In genomic region chr10:128577958-128578750, GRCh38 we compare ENCODE assay signal across 1 cellular context.
TF ChIP-seq lines count a peak whose summit lies in the region.

No MANE protein-coding gene starts in this region.

TF ChIP-seq in H1, 55 proteins besides CTCF, POLR2A, EP300 and RAD21:
- TF ChIP-seq NRF1 (IDR thresholded peaks at IDR 0.05; ENCODE audit: low read depth, low read length), result no peak
- no peak for TF ChIP-seq CBX8 (IDR thresholded peaks at IDR 0.05; ENCODE audit: borderline replicate concordance, low read depth, low read length)
